ENCODE assay signal across 19 cellular contexts in genomic region chr20:31473331-31474096, GRCh38. TPM values are rescaled to one million over a fixed set of nuclear protein-coding genes. Genes with fewer than 3 reads are reported as not detected.
DNase-seq lines count a peak whose midpoint lies in the region; ATAC-seq and TF ChIP-seq lines count a peak whose summit lies in the region.
"Had no signal": no experiment of that assay in that cellular context is flagged by ENCODE, and none has a peak within 500 bp of the region (broad histone marks: within the 10 kb centered on the region; RNA-seq: fewer than 3 reads in every experiment).

No MANE protein-coding gene starts in this region.

- POLR2A ChIA-PET in HEK293 (lab: Yijun Ruan, JAX), result no interaction called here
- POLR2A ChIA-PET in activated CD4-positive, alpha-beta T cell treated with anti-CD3 and anti-CD28 coated beads, Interleukin-2, amount 10 ng/mL, durations not matched to agents 7 days and 5 days (lab: Charles Lee), result no interaction called here

- no peak overlapping the region for H3K4me3 ChIP-seq in HEK293 (ENCODE audit: low read depth, low read length)
- H3K4me3 ChIP-seq: breast epithelium, skin epidermis had no signal

- H3K27ac Mint-ChIP-seq in activated CD4-positive, alpha-beta T cell treated with anti-CD3 and anti-CD28 coated beads, Interleukin-2, amount 10 ng/mL, durations not matched to agents 7 days and 5 days, result no peak overlapping the region
- no peak overlapping the region for H3K27ac Mint-ChIP-seq in activated T-cell treated with anti-CD3 and anti-CD28 coated beads, Interleukin-2, amount 50 U/mL, for 72 hours
- H3K27ac Mint-ChIP-seq: activated B cell treated with CpG ODN at 0.5 μM for 24 hours; activated naive CD4-positive, alpha-beta T cell treated with anti-CD3 and anti-CD28 coated beads for 36 hours; immature natural killer cell had no signal

- peaks cover 4% of the 10 kb centered on the region for H3K9me3 Mint-ChIP-seq in activated CD4-positive, alpha-beta T cell treated with anti-CD3 and anti-CD28 coated beads, Interleukin-2, amount 10 ng/mL, durations not matched to agents 7 days and 5 days
- peaks cover 2% of the 10 kb centered on the region in 2 donors for H3K9me3 Mint-ChIP-seq in activated T-cell treated with anti-CD3 and anti-CD28 coated beads, Interleukin-2, amount 50 U/mL, for 72 hours

- H3K9me3 ChIP-seq in HEK293 (ENCODE audit: control insufficient read depth, insufficient read depth, low read depth, low read length), result no peaks in the 10 kb centered on the region
- H3K9me3 ChIP-seq: breast epithelium, gastroesophageal sphincter had no signal

- no peak overlapping the region for H3K27ac ChIP-seq in HEK293 (ENCODE audit: extremely low read depth, low read depth, low read length)
- H3K27ac ChIP-seq: KMS-11, skin epidermis had no signal

- peak; percentile 52 for DNase-seq in NCI-H226
- peak; percentile 27 for DNase-seq in iris pigment epithelial cell (ENCODE audit: low read depth)
- DNase-seq in activated CD4-positive, alpha-beta T cell treated with anti-CD3 and anti-CD28 coated beads, Interleukin-2, amount 10 ng/mL, durations not matched to agents 7 days and 5 days, result no peak
- DNase-seq in NCI-H2029 treated with DMSO at 0.1 percent for 48 hours (lab: John Stamatoyannopoulos, UW), result no peak
- DNase-seq in activated T-cell treated with anti-CD3 and anti-CD28 coated beads, Interleukin-2, amount 50 U/mL, for 72 hours, result no peak
- DNase-seq in occipital lobe (lab: John Stamatoyannopoulos, UW), result no peak
- DNase-seq: activated B cell treated with CpG ODN at 0.5 μM for 24 hours; immature natural killer cell; mesendoderm; NCI-H2029; NK-92 treated with Interleukin-12 subunit alpha and Interleukin-12 subunit beta, amount 100 ng/mL, for 24 hours had no signal

- peaks cover 2% of the 10 kb centered on the region for H3K36me3 Mint-ChIP-seq in activated CD4-positive, alpha-beta T cell treated with anti-CD3 and anti-CD28 coated beads, Interleukin-2, amount 10 ng/mL, durations not matched to agents 7 days and 5 days (ENCODE audit: low read depth)
- peaks cover 2 to 3% of the 10 kb centered on the region in 2 donors for H3K36me3 Mint-ChIP-seq in activated T-cell treated with anti-CD3 and anti-CD28 coated beads, Interleukin-2, amount 50 U/mL, for 72 hours (ENCODE audit: insufficient read depth in 2 of 2)

- H3K27me3 Mint-ChIP-seq in activated CD4-positive, alpha-beta T cell treated with anti-CD3 and anti-CD28 coated beads, Interleukin-2, amount 10 ng/mL, durations not matched to agents 7 days and 5 days, result peaks cover 36% of the 10 kb centered on the region
- H3K27me3 Mint-ChIP-seq in activated T-cell treated with anti-CD3 and anti-CD28 coated beads, Interleukin-2, amount 50 U/mL, for 72 hours (ENCODE audit: low read depth), result peaks cover 42% of the 10 kb centered on the region

- H3K4me3 Mint-ChIP-seq in activated CD4-positive, alpha-beta T cell treated with anti-CD3 and anti-CD28 coated beads, Interleukin-2, amount 10 ng/mL, durations not matched to agents 7 days and 5 days, result no peak overlapping the region
- H3K4me3 Mint-ChIP-seq in activated T-cell treated with anti-CD3 and anti-CD28 coated beads, Interleukin-2, amount 50 U/mL, for 72 hours, result no peak overlapping the region
- H3K4me3 Mint-ChIP-seq: activated naive CD4-positive, alpha-beta T cell treated with anti-CD3 and anti-CD28 coated beads for 36 hours had no signal

- CTCF ChIA-PET in HEK293 (lab: Yijun Ruan, JAX), result interaction anchor here (0.6 to 0.8 kb wide), 2 partner anchors 29 to 129 kb away, joined by 3 to 4 read pairs; no protein-coding TSS in a partner anchor
- CTCF ChIA-PET in activated CD4-positive, alpha-beta T cell treated with anti-CD3 and anti-CD28 coated beads, Interleukin-2, amount 10 ng/mL, durations not matched to agents 7 days and 5 days (lab: Charles Lee), result interaction anchor here (1.0 to 1.5 kb wide), 3 partner anchors 10 to 98 kb away, joined by 3 to 4 read pairs (median 4); no protein-coding TSS in a partner anchor

- peaks cover 2% of the 10 kb centered on the region for H3K4me1 Mint-ChIP-seq in activated CD4-positive, alpha-beta T cell treated with anti-CD3 and anti-CD28 coated beads, Interleukin-2, amount 10 ng/mL, durations not matched to agents 7 days and 5 days
- H3K4me1 Mint-ChIP-seq in activated T-cell treated with anti-CD3 and anti-CD28 coated beads, Interleukin-2, amount 50 U/mL, for 72 hours (ENCODE audit: low read depth), result peaks cover 16% of the 10 kb centered on the region

- peak; percentile 28 for ATAC-seq in GM19351 (IDR thresholded peaks at IDR 0.05; ENCODE audit: unreplicated experiment)
- ATAC-seq in activated T-cell treated with anti-CD3 and anti-CD28 coated beads, Interleukin-2, amount 50 U/mL, for 72 hours (replicated peaks in 1 of 2), result no peak
- ATAC-seq: gastroesophageal sphincter had no signal

- H3K36me3 ChIP-seq in HEK293 (ENCODE audit: control insufficient read depth in 2 of 2, insufficient read depth in 1 of 2, low read length in 2 of 2), result no peaks in the 10 kb centered on the region
- H3K36me3 ChIP-seq: breast epithelium, gastroesophageal sphincter had no signal

- no peak for TF ChIP-seq CTCF in HEK293 (tag by site-specific recombination; IDR thresholded peaks at IDR 0.05)

- no peaks in the 10 kb centered on the region for H3K4me1 ChIP-seq in HEK293 (ENCODE audit: control insufficient read depth, insufficient read depth, low read length)
- H3K4me1 ChIP-seq: breast epithelium had no signal

TF ChIP-seq in HEK293, 187 proteins besides CTCF, POLR2A, EP300 and RAD21:
- TF ChIP-seq OVOL3 (tag by site-specific recombination; IDR thresholded peaks at IDR 0.05), result no peak
- peak; percentile 60; the same call in 1 of the 2 replicates for TF ChIP-seq ZNF664 (tag by site-specific recombination; IDR thresholded peaks at IDR 0.05)

RNA-seq across cellular contexts. Expression of gene DEFB124, which starts 1.4 kb away (rescaled TPM):
- not detected for total RNA-seq in activated CD4-positive, alpha-beta T cell treated with anti-CD3 and anti-CD28 coated beads, Interleukin-2, amount 10 ng/mL, durations not matched to agents 7 days and 5 days
- total RNA-seq in activated T-cell treated with anti-CD3 and anti-CD28 coated beads, Interleukin-2, amount 50 U/mL, for 72 hours, result not detected
- total RNA-seq in occipital lobe, result not detected
- total RNA-seq: activated B cell treated with CpG ODN at 0.5 μM for 24 hours; activated naive CD4-positive, alpha-beta T cell treated with anti-CD3 and anti-CD28 coated beads for 36 hours; breast epithelium; Daoy had no signal

RNA-seq across cellular contexts. Expression of gene REM1, which starts 1.6 kb away (rescaled TPM):
- total RNA-seq in activated CD4-positive, alpha-beta T cell treated with anti-CD3 and anti-CD28 coated beads, Interleukin-2, amount 10 ng/mL, durations not matched to agents 7 days and 5 days, result not detected
- total RNA-seq in activated T-cell treated with anti-CD3 and anti-CD28 coated beads, Interleukin-2, amount 50 U/mL, for 72 hours, result not detected
- not detected for total RNA-seq in occipital lobe
- total RNA-seq: activated B cell treated with CpG ODN at 0.5 μM for 24 hours; activated naive CD4-positive, alpha-beta T cell treated with anti-CD3 and anti-CD28 coated beads for 36 hours; Daoy had no signal

RNA-seq across cellular contexts. Expression of gene DEFB123, which starts 33.1 kb away (rescaled TPM):
- not detected for total RNA-seq in activated CD4-positive, alpha-beta T cell treated with anti-CD3 and anti-CD28 coated beads, Interleukin-2, amount 10 ng/mL, durations not matched to agents 7 days and 5 days
- not detected for total RNA-seq in activated T-cell treated with anti-CD3 and anti-CD28 coated beads, Interleukin-2, amount 50 U/mL, for 72 hours
- not detected for total RNA-seq in occipital lobe
- total RNA-seq: activated B cell treated with CpG ODN at 0.5 μM for 24 hours; activated naive CD4-positive, alpha-beta T cell treated with anti-CD3 and anti-CD28 coated beads for 36 hours; breast epithelium; Daoy; gastroesophageal sphincter had no signal

RNA-seq across cellular contexts. Expression of gene HM13, which starts 40.7 kb away (rescaled TPM):
- 100 to 1,000 TPM; 137 to 146 TPM for total RNA-seq in activated CD4-positive, alpha-beta T cell treated with anti-CD3 and anti-CD28 coated beads, Interleukin-2, amount 10 ng/mL, durations not matched to agents 7 days and 5 days
- total RNA-seq in activated T-cell treated with anti-CD3 and anti-CD28 coated beads, Interleukin-2, amount 50 U/mL, for 72 hours, result 100 to 1,000 TPM; 131 to 146 TPM
- 27.8 TPM for total RNA-seq in occipital lobe

Comparison
In these comparisons a context has a peak if more than half of its experiments do, and no peak if none do; other contexts are left out.
1. DNase-seq: peak in NCI-H226 (single experiment) and iris pigment epithelial cell (single experiment); none in activated CD4-positive, alpha-beta T cell treated with anti-CD3 and anti-CD28 coated beads, Interleukin-2, amount 10 ng/mL, durations not matched to agents 7 days and 5 days (single experiment), NCI-H2029 treated with DMSO at 0.1 percent for 48 hours (single experiment), activated T-cell treated with anti-CD3 and anti-CD28 coated beads, Interleukin-2, amount 50 U/mL, for 72 hours (0 of 2) and occipital lobe (single experiment).